1 cellular context compared by ENCODE assay signal in the genomic region with DNA sequence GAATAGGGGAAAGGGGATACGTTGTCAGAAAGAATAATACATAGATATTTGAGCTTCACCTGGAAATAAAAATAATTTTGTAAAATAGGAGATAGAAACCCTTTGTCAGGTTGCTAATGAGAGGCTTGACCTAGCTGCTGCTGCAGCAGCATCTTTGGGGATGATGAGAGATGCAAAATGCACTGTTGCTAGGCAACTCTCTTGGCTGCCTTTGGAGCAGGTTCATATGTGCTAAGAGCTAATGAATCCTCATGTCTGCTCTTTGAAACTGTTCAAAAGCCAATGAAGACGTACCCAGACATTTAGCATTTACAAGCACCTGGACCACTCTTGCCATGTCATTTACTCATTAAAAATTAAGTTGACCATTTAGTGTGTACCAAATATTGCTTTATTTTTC.
TF ChIP-seq lines count a peak whose summit lies in the region.

No MANE protein-coding gene starts in this region.

TF ChIP-seq in H1, 55 proteins besides CTCF, POLR2A, EP300 and RAD21 (continued from another document):
- TF ChIP-seq, protein P1, sequence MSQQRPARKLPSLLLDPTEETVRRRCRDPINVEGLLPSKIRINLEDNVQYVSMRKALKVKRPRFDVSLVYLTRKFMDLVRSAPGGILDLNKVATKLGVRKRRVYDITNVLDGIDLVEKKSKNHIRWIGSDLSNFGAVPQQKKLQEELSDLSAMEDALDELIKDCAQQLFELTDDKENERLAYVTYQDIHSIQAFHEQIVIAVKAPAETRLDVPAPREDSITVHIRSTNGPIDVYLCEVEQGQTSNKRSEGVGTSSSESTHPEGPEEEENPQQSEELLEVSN (IDR thresholded peaks at IDR 0.05) = no peak
- TF ChIP-seq, protein P2, sequence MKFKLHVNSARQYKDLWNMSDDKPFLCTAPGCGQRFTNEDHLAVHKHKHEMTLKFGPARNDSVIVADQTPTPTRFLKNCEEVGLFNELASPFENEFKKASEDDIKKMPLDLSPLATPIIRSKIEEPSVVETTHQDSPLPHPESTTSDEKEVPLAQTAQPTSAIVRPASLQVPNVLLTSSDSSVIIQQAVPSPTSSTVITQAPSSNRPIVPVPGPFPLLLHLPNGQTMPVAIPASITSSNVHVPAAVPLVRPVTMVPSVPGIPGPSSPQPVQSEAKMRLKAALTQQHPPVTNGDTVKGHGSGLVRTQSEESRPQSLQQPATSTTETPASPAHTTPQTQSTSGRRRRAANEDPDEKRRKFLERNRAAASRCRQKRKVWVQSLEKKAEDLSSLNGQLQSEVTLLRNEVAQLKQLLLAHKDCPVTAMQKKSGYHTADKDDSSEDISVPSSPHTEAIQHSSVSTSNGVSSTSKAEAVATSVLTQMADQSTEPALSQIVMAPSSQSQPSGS (IDR thresholded peaks at IDR 0.05; ENCODE audit: low read length) = no peak
- TF ChIP-seq SIRT6 (IDR thresholded peaks at IDR 0.05; ENCODE audit: low read length) (no peak), SP2 (IDR thresholded peaks at IDR 0.05; ENCODE audit: low read length) (no peak)
